9 cellular contexts compared by ENCODE assay signal in the genomic region with DNA sequence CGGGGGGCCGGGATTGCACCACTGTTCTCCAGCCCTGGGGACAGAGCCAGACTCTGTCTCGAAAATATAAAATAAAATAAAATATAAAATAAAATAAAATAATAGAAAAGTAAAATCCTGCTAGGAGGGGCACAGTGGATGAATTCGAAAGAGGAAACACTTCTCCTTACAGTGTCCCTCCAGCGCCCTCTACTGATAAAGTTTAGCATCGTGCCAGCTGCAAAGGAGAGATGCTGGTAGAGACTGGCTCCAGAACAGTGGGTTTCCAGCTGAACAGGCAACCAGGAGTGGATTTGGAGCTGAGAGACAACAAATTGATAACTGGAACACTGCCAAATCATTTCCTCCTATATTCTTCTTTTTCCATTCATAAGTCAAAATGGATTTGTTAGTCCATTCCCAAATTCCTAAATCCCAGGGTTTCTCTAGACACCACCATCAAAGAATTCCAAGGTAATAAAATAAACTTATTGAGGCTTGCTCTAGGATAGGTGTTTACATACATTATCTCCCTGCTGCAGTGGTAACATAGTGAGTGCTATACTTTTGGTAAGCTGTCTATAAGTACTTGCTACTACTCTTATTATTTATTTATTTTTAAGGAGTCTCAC. TPM values are rescaled to one million over a fixed set of nuclear protein-coding genes. Genes with fewer than 3 reads are reported as not detected.
A peak's percentile ranks its signal among the peaks of the same experiment; 100 is the strongest.
DNase-seq lines count a peak whose midpoint lies in the region; ATAC-seq, FAIRE-seq and TF ChIP-seq lines count a peak whose summit lies in the region.
"Had no signal": no experiment of that assay in that cellular context is flagged by ENCODE, and none has a peak within 500 bp of the region (broad histone marks: within the 10 kb centered on the region; RNA-seq: fewer than 3 reads in every experiment).

No MANE protein-coding gene starts in this region.

- no peak overlapping the region for H3K27ac Mint-ChIP-seq in astrocyte (ENCODE audit: unreplicated experiment)

- no peaks in the 10 kb centered on the region for H3K79me2 ChIP-seq in astrocyte (ENCODE audit: insufficient read depth, low read length)

- H3K36me3 Mint-ChIP-seq in astrocyte (ENCODE audit: low read depth, unreplicated experiment) = no peaks in the 10 kb centered on the region

- H3K36me3 ChIP-seq in astrocyte (ENCODE audit: insufficient read depth, low read length) = no peaks in the 10 kb centered on the region

- ATAC-seq in HG02678 (IDR thresholded peaks at IDR 0.05; ENCODE audit: unreplicated experiment) = peak; percentile 62
- ATAC-seq in GM18858 (IDR thresholded peaks at IDR 0.05; ENCODE audit: unreplicated experiment) = no peak

- H2AFZ ChIP-seq in astrocyte (ENCODE audit: low read depth, low read length) = no peak overlapping the region

- no peaks in the 10 kb centered on the region for H3K27me3 Mint-ChIP-seq in astrocyte (ENCODE audit: low read depth, unreplicated experiment)

- H3K4me3 ChIP-seq in astrocyte (ENCODE audit: insufficient read depth, low read depth, low read length) = no peak overlapping the region

- no peaks in the 10 kb centered on the region for H3K4me1 Mint-ChIP-seq in astrocyte (ENCODE audit: low read depth, unreplicated experiment)

- no peak overlapping the region for H3K9ac ChIP-seq in astrocyte (ENCODE audit: low read length)

- no peaks in the 10 kb centered on the region for H4K20me1 ChIP-seq in astrocyte (ENCODE audit: insufficient read depth, low read length)

- no peaks in the 10 kb centered on the region for H3K9me3 Mint-ChIP-seq in astrocyte (ENCODE audit: unreplicated experiment)

- DNase-seq in GM04503 (ENCODE audit: low read depth) (peak; percentile 16), NCI-H1694 treated with DMSO at 0.1 percent for 48 hours (lab: John Stamatoyannopoulos, UW) (peak; percentile 53), T-helper 9 cell (peak; percentile 57), astrocyte (ENCODE audit: low read depth) (peak; percentile 33), hypothalamus (lab: John Stamatoyannopoulos, UW) (peak in 45 of 51 donors; percentile 0 to 82 (median 57))
- DNase-seq in stimulated activated CD4-positive, alpha-beta T cell treated with anti-CD3 and anti-CD28 coated beads, Interleukin-12 subunit alpha, Interleukin-12 subunit beta, amount 100 ng/mL, for 24 hours (ENCODE audit: low read depth in 2 of 2) = peak; percentile 33 to 77

- H3K27me3 ChIP-seq in astrocyte (ENCODE audit: insufficient read depth, low read length) = no peaks in the 10 kb centered on the region

- no peak overlapping the region for H3K4me2 ChIP-seq in astrocyte (ENCODE audit: low read length)

- peaks cover 3% of the 10 kb centered on the region for H3K4me1 ChIP-seq in astrocyte (ENCODE audit: insufficient read depth, low read length)

- H3K27ac ChIP-seq in astrocyte (ENCODE audit: low read depth, low read length) = no peak overlapping the region

- H3K9me3 ChIP-seq in astrocyte (ENCODE audit: insufficient read depth, low read depth, low read length) = no peaks in the 10 kb centered on the region

- peak; percentile 17 for FAIRE-seq in astrocyte (lab: Jason Lieb, UNC)

- peak; percentile 78 for TF ChIP-seq CTCF in astrocyte (IDR thresholded peaks at IDR 0.05; ENCODE audit: insufficient read depth, low read depth, low read length)

- no peak overlapping the region for H3K4me3 Mint-ChIP-seq in astrocyte (ENCODE audit: unreplicated experiment)

RNA-seq across cellular contexts. Expression of a gene that starts 31.7 kb away (rescaled TPM):
- 53.4 and 54.0 TPM in 2 replicates for total RNA-seq in astrocyte

RNA-seq across cellular contexts. Expression of a gene that starts 32.4 kb away (rescaled TPM):
- total RNA-seq in astrocyte = 0.52 and 0.94 TPM in 2 replicates
- total RNA-seq: mononuclear cell had no signal
